Comparison of ENCODE assay signal across 10 cellular contexts in genomic region chr3:30685267-30685667, GRCh38.
DNase-seq lines count a peak whose midpoint lies in the region; ATAC-seq and TF ChIP-seq lines count a peak whose summit lies in the region.
"Had no signal": no experiment of that assay in that cellular context is flagged by ENCODE, and none has a peak within 500 bp of the region (broad histone marks: within the 10 kb centered on the region; RNA-seq: fewer than 3 reads in every experiment).

No MANE protein-coding gene starts in this region.

- peaks cover 97% of the 10 kb centered on the region for H3K4me1 Mint-ChIP-seq in CD8-positive, alpha-beta T cell (ENCODE audit: low read depth)

- no peaks in the 10 kb centered on the region for H3K27me3 Mint-ChIP-seq in CD8-positive, alpha-beta T cell (ENCODE audit: low read depth)

- H3K27ac ChIP-seq in CD8-positive, alpha-beta T cell (ENCODE audit: low read depth, low read length), result no peak overlapping the region

- POLR2A ChIA-PET in CD8-positive, alpha-beta T cell (lab: Charles Lee), result interaction anchor here (0.8 to 1.3 kb wide), 5 partner anchors 8 to 373 kb away, joined by 3 to 5 read pairs (median 4); no protein-coding TSS in a partner anchor

- no peaks in the 10 kb centered on the region for H3K27me3 ChIP-seq in CD8-positive, alpha-beta T cell (ENCODE audit: insufficient read depth, low read length)

- no peaks in the 10 kb centered on the region for H3K9me3 Mint-ChIP-seq in CD8-positive, alpha-beta T cell

- peaks cover 97% of the 10 kb centered on the region for H3K4me1 ChIP-seq in CD8-positive, alpha-beta T cell (ENCODE audit: insufficient read depth, low read length)

- no peak for DNase-seq in CD8-positive, alpha-beta T cell
- DNase-seq in NB4 (ENCODE audit: low read depth), result peak; percentile 40
- DNase-seq in cardiac fibroblast (ENCODE audit: low read depth in 2 of 2), result peak; percentile 42 to 45
- DNase-seq in renal cortical epithelial cell (ENCODE audit: low read depth), result peak; percentile 57
- no peak for DNase-seq in GM03348 (ENCODE audit: low spot score)
- no peak for DNase-seq in superior temporal gyrus (ENCODE audit: extremely low spot score)
- DNase-seq in NCI-H1105 (lab: John Stamatoyannopoulos, UW), result no peak
- DNase-seq: head of caudate nucleus had no signal

- no peaks in the 10 kb centered on the region for H3K9me3 ChIP-seq in CD8-positive, alpha-beta T cell (ENCODE audit: low read length)

- TF ChIP-seq POLR2A in NB4 (IDR thresholded peaks at IDR 0.05; ENCODE audit: extremely low read depth, insufficient read length) (no peak), GM18505 (IDR thresholded peaks at IDR 0.05; ENCODE audit: borderline replicate concordance, extremely low read depth, insufficient read depth, insufficient read length) (no peak)

- H3K4me3 Mint-ChIP-seq in CD8-positive, alpha-beta T cell, result peak overlapping the region; percentile 4

- no peak for ATAC-seq in CD8-positive, alpha-beta T cell
- ATAC-seq in GM18505 (IDR thresholded peaks at IDR 0.05; ENCODE audit: unreplicated experiment), result no peak

- no peak for TF ChIP-seq CTCF in CD8-positive, alpha-beta T cell (IDR thresholded peaks at IDR 0.05)
- no peak for TF ChIP-seq CTCF in NB4 (IDR thresholded peaks at IDR 0.05; ENCODE audit: low read depth, low read length)
- TF ChIP-seq CTCF in cardiac fibroblast (IDR thresholded peaks at IDR 0.05; ENCODE audit: low read depth, low read length), result no peak

- CTCF ChIA-PET in CD8-positive, alpha-beta T cell (lab: Charles Lee), result interaction anchor here (1.4 to 1.8 kb wide), 3 partner anchors 8 to 642 kb away, joined by 4 to 5 read pairs (median 5); no protein-coding TSS in a partner anchor

- H3K27ac Mint-ChIP-seq in CD8-positive, alpha-beta T cell, result peak overlapping the region; percentile 92

- H3K36me3 ChIP-seq in CD8-positive, alpha-beta T cell (ENCODE audit: insufficient read depth, low read length), result peaks cover 48% of the 10 kb centered on the region

- H3K36me3 Mint-ChIP-seq in CD8-positive, alpha-beta T cell, result peaks cover 97% of the 10 kb centered on the region

- intact Hi-C loops in CD8-positive, alpha-beta T cell (cut with DNase I, micrococcal nuclease), result no loop called here

- H3K4me3 ChIP-seq in CD8-positive, alpha-beta T cell (ENCODE audit: low read depth, low read length), result no peak overlapping the region
- H3K4me3 ChIP-seq in NB4 (ENCODE audit: low read depth, low read length) (no peak overlapping the region), cardiac fibroblast (replicated peaks in 1 of 2; ENCODE audit: low read depth in 2 of 2, low read length in 2 of 2) (no peak overlapping the region)
- H3K4me3 ChIP-seq: smooth muscle cell had no signal

Comparison
In these comparisons a context has a peak if more than half of its experiments do, and no peak if none do; other contexts are left out.
1. DNase-seq: peak in NB4 (single experiment), cardiac fibroblast (2 of 2) and renal cortical epithelial cell (single experiment); none in CD8-positive, alpha-beta T cell (0 of 7), GM03348 (single experiment), superior temporal gyrus (single experiment) and NCI-H1105 (single experiment).